In the genomic region with DNA sequence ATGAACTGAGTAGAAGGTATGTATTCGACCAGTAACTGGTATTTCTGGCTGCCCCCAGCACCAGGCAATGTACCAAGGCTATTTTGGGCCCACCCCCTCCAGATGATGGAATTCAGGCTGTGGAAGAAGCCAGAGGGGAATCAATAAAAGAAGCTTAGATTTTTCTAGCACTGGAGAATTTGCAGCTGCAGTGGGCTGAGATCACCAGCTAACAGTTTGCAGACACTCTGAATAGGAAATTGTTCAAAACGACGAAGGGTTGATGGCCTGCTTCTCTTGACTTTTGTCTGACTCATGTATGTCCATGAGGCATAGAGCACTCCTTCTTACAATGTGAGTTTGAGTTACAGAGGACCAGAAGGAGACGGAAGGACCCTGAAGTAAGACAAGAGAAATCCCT, we compare ENCODE assay signal across 16 cellular contexts. TPM values are rescaled to one million over a fixed set of nuclear protein-coding genes. Genes with fewer than 3 reads are reported as not detected.
DNase-seq lines count a peak whose midpoint lies in the region; TF ChIP-seq lines count a peak whose summit lies in the region.
"Had no signal": no experiment of that assay in that cellular context is flagged by ENCODE, and none has a peak within 500 bp of the region (broad histone marks: within the 10 kb centered on the region; RNA-seq: fewer than 3 reads in every experiment).

No MANE protein-coding gene starts in this region.

- no peaks in the 10 kb centered on the region for H3K27me3 Mint-ChIP-seq in glutamatergic neuron (ENCODE audit: unreplicated experiment)
- H3K27me3 Mint-ChIP-seq: brain had no signal

- no peak overlapping the region for H3K4me3 ChIP-seq in esophagus (ENCODE audit: low read depth in 1 of 2, low read length in 2 of 2)
- H3K4me3 ChIP-seq in mesodermal cell (ENCODE audit: extremely low read depth, insufficient read depth, low read length, poor library complexity, severe bottlenecking), result no peak overlapping the region
- H3K4me3 ChIP-seq in stomach smooth muscle (ENCODE audit: low read length in 2 of 2), result peak overlapping the region in 1 of 2 donors; percentile 0

- H3K27me3 ChIP-seq in esophagus (ENCODE audit: control insufficient read depth in 1 of 2, insufficient read depth in 2 of 2, low read length in 2 of 2) (no peaks in the 10 kb centered on the region), stomach smooth muscle (ENCODE audit: control insufficient read depth in 1 of 2, insufficient read depth in 2 of 2, low read length in 2 of 2) (no peaks in the 10 kb centered on the region)
- H3K27me3 ChIP-seq: neutrophil had no signal

- 68 to 72% methylated on average over 4 of the region's 4 CpGs for WGBS in esophagus, 2 donors
- WGBS in mesodermal cell (ENCODE audit: insufficient coverage in 2 of 2), 2 experiments, result 85 to 100% methylated on average over 3 of the region's 4 CpGs

- DNase-seq in SK-MEL-5 (ENCODE audit: low read depth, low spot score), result peak; percentile 24
- DNase-seq in NK-92 treated with Interleukin-12 subunit alpha and Interleukin-12 subunit beta, amount 100 ng/mL, for 24 hours (lab: John Stamatoyannopoulos, UW), result no peak
- no peak for DNase-seq in NCI-H1105 treated with DMSO at 0.1 percent for 48 hours (lab: John Stamatoyannopoulos, UW)
- no peak for DNase-seq in activated naive CD4-positive, alpha-beta T cell treated with anti-CD3 and anti-CD28 coated beads, Interleukin-2, amount 50 U/mL, for 16 hours
- DNase-seq in glutamatergic neuron, result no peak
- DNase-seq: activated T-cell treated with anti-CD3 and anti-CD28 coated beads, Interleukin-2, amount 50 U/mL, for 72 hours; DND-41; NCI-H2081 treated with DMSO at 0.1 percent for 48 hours; NCI-H748 treated with DMSO at 0.1 percent for 48 hours; SHP77; T-helper 9 cell had no signal

- no peak overlapping the region for H3K4me3 Mint-ChIP-seq in glutamatergic neuron (ENCODE audit: unreplicated experiment)
- H3K4me3 Mint-ChIP-seq: activated T-cell treated with anti-CD3 and anti-CD28 coated beads, Interleukin-2, amount 50 U/mL, for 72 hours; brain had no signal

- H3K4me1 ChIP-seq in esophagus (ENCODE audit: control insufficient read depth in 2 of 2, insufficient read depth in 2 of 2, low read length in 1 of 2) (peaks cover 0 to 2% of the 10 kb centered on the region in 2 donors), mesodermal cell (ENCODE audit: control insufficient read depth, insufficient read depth, low read length, poor library complexity, severe bottlenecking) (peaks cover 18% of the 10 kb centered on the region), stomach smooth muscle (ENCODE audit: control insufficient read depth, insufficient read depth, low read length) (peaks cover 9% of the 10 kb centered on the region)

- no peaks in the 10 kb centered on the region for H3K9me3 ChIP-seq in esophagus (ENCODE audit: control insufficient read depth in 2 of 2, insufficient read depth in 1 of 2, low read depth in 1 of 2, low read length in 1 of 2)
- no peaks in the 10 kb centered on the region for H3K9me3 ChIP-seq in mesodermal cell (ENCODE audit: control insufficient read depth, low read length)
- H3K9me3 ChIP-seq in stomach smooth muscle (ENCODE audit: control insufficient read depth in 2 of 2, low read length in 2 of 2), result no peaks in the 10 kb centered on the region
- H3K9me3 ChIP-seq: neutrophil had no signal

- in situ Hi-C loops in SK-MEL-5 (cut with HindIII; ENCODE audit: low pct_unique_long_range_greater_than_20kb, low sequenced_read_pairs), result no loop called here

- TF ChIP-seq CTCF in glutamatergic neuron (IDR thresholded peaks at IDR 0.05; ENCODE audit: partially characterized antibody, unreplicated experiment), result no peak

- H3K9ac ChIP-seq in stomach smooth muscle (ENCODE audit: low read length in 2 of 2), result no peak overlapping the region

- peaks cover 0 to 11% of the 10 kb centered on the region in 2 donors for H3K36me3 ChIP-seq in esophagus (ENCODE audit: control insufficient read depth in 2 of 2, insufficient read depth in 2 of 2, low read length in 1 of 2)
- H3K36me3 ChIP-seq in mesodermal cell (ENCODE audit: control insufficient read depth, insufficient read depth, low read length), result peaks cover 60% of the 10 kb centered on the region
- peaks cover 33 to 36% of the 10 kb centered on the region in 2 donors for H3K36me3 ChIP-seq in stomach smooth muscle (ENCODE audit: control insufficient read depth in 2 of 2, insufficient read depth in 2 of 2, low read length in 2 of 2)

- H3K27ac ChIP-seq in esophagus (ENCODE audit: low read depth in 2 of 2, low read length in 1 of 2), result peak overlapping the region; percentile 41 to 55
- peak overlapping the region; percentile 23 for H3K27ac ChIP-seq in mesodermal cell (ENCODE audit: low read depth, low read length, severe bottlenecking)
- H3K27ac ChIP-seq in stomach smooth muscle (ENCODE audit: low read length), result peak overlapping the region; percentile 3
- H3K27ac ChIP-seq: neutrophil had no signal

- no peak overlapping the region for H3K27ac Mint-ChIP-seq in glutamatergic neuron (ENCODE audit: unreplicated experiment)
- H3K27ac Mint-ChIP-seq: activated T-cell treated with anti-CD3 and anti-CD28 coated beads, Interleukin-2, amount 50 U/mL, for 72 hours had no signal

- H3K9me3 Mint-ChIP-seq in glutamatergic neuron (ENCODE audit: unreplicated experiment), result peaks cover 1% of the 10 kb centered on the region
- H3K9me3 Mint-ChIP-seq: activated T-cell treated with anti-CD3 and anti-CD28 coated beads, Interleukin-2, amount 50 U/mL, for 72 hours; brain had no signal

- H3K4me1 Mint-ChIP-seq in glutamatergic neuron (ENCODE audit: low read depth, unreplicated experiment), result peaks cover 27% of the 10 kb centered on the region

- no peaks in the 10 kb centered on the region for H3K36me3 Mint-ChIP-seq in glutamatergic neuron (ENCODE audit: unreplicated experiment)

RNA-seq across cellular contexts. Expression of gene CILK1, which starts 28.8 kb away (rescaled TPM):
- total RNA-seq in SK-MEL-5 (2014; rRNA removed; shearing (Covaris generic)), result 33.5 and 35.2 TPM in 2 replicates
- polyA plus RNA-seq in SK-MEL-5 (2015; cell fraction: cytosol; rRNA removed), result 26.0 and 36.6 TPM in 2 replicates
- 18.1 and 21.1 TPM in 2 replicates for polyA plus RNA-seq in SK-MEL-5 (2015; cell fraction: nucleus; rRNA removed)
- 1 to 10 TPM; 4.2 to 5.1 TPM for polyA plus RNA-seq in esophagus
- polyA plus RNA-seq in mesodermal cell (2013, experiment 1 of 2), result 9.2 TPM
- 9.7 TPM for polyA plus RNA-seq in mesodermal cell (2013, experiment 2 of 2)
- total RNA-seq in glutamatergic neuron (ENCODE audit: unreplicated experiment), result 31.7 TPM

RNA-seq across cellular contexts. Expression of gene FBXO9, which starts 32.4 kb away (rescaled TPM):
- total RNA-seq in SK-MEL-5 (2014; rRNA removed; shearing (Covaris generic)), result 51.3 and 51.7 TPM in 2 replicates
- polyA plus RNA-seq in SK-MEL-5 (2015; cell fraction: cytosol; rRNA removed), result 53.3 and 57.4 TPM in 2 replicates
- polyA plus RNA-seq in SK-MEL-5 (2015; cell fraction: nucleus; rRNA removed), result 338 and 410 TPM in 2 replicates
- 10 to 100 TPM; 14.3 to 43.1 TPM for polyA plus RNA-seq in esophagus
- 33.1 TPM for polyA plus RNA-seq in mesodermal cell (2013, experiment 1 of 2)
- 36.1 TPM for polyA plus RNA-seq in mesodermal cell (2013, experiment 2 of 2)
- 49.1 TPM for total RNA-seq in glutamatergic neuron (ENCODE audit: unreplicated experiment)

RNA-seq across cellular contexts. Expression of gene GSTA4, which starts 37.8 kb away (rescaled TPM):
- total RNA-seq in SK-MEL-5 (2014; rRNA removed; shearing (Covaris generic)), result 24.9 and 25.3 TPM in 2 replicates
- polyA plus RNA-seq in SK-MEL-5 (2015; cell fraction: cytosol; rRNA removed), result 17.7 and 19.4 TPM in 2 replicates
- 69.5 and 78.5 TPM in 2 replicates for polyA plus RNA-seq in SK-MEL-5 (2015; cell fraction: nucleus; rRNA removed)
- 10 to 100 TPM; 41.8 to 62.0 TPM for polyA plus RNA-seq in esophagus
- polyA plus RNA-seq in mesodermal cell (2013, experiment 1 of 2), result 35.6 TPM
- 39.8 TPM for polyA plus RNA-seq in mesodermal cell (2013, experiment 2 of 2)
- 81.1 TPM for total RNA-seq in glutamatergic neuron (ENCODE audit: unreplicated experiment)
